In genomic region chr3:13934315-13934714, GRCh38 we compare ENCODE assay signal across 32 cellular contexts. TPM values are rescaled to one million over a fixed set of nuclear protein-coding genes. Genes with fewer than 3 reads are reported as not detected.
"Had no signal": no experiment of that assay in that cellular context is flagged by ENCODE, and none has a peak within 500 bp of the region (broad histone marks: within the 10 kb centered on the region; RNA-seq: fewer than 3 reads in every experiment).

No MANE protein-coding gene starts in this region.

- H3K36me3 ChIP-seq: esophagus muscularis mucosa, gastrocnemius medialis, heart left ventricle had no signal

- H3K4me1 ChIP-seq: body of pancreas, foreskin keratinocyte, gastrocnemius medialis had no signal

- H3K27ac Mint-ChIP-seq: activated CD4-positive, alpha-beta T cell treated with anti-CD3 and anti-CD28 coated beads for 36 hours; activated CD4-positive, alpha-beta T cell treated with anti-CD3 and anti-CD28 coated beads, Interleukin-2, amount 10 ng/mL, durations not matched to agents 7 days and 5 days; activated naive CD4-positive, alpha-beta T cell treated with anti-CD3 and anti-CD28 coated beads for 36 hours; activated naive CD8-positive, alpha-beta T cell; activated T-cell treated with anti-CD3 and anti-CD28 coated beads, Interleukin-2, amount 50 U/mL, for 24 hours; activated T-cell treated with anti-CD3 and anti-CD28 coated beads, Interleukin-2, amount 50 U/mL, for 72 hours; T-helper 17 cell; T-helper 2 cell treated with Interferon-gamma antibody and Interleukin-4, amounts not matched to agents 5 μg/mL and 100 μg/mL, for 36 hours had no signal

- H3K27ac ChIP-seq: body of pancreas, esophagus muscularis mucosa, foreskin keratinocyte, gastrocnemius medialis, heart left ventricle had no signal

- DNase-seq: activated CD4-positive, alpha-beta T cell treated with anti-CD3 and anti-CD28 coated beads for 36 hours; activated CD4-positive, alpha-beta T cell treated with anti-CD3 and anti-CD28 coated beads, Interleukin-2, amount 10 ng/mL, durations not matched to agents 7 days and 5 days; activated CD4-positive, alpha-beta T cell treated with anti-CD3 and anti-CD28 coated beads, Interleukin-2, amount 50 U/mL, for 4 hours; activated CD4-positive, CD25-positive, alpha-beta regulatory T cell; activated CD4-positive, CD25-positive, alpha-beta regulatory T cell treated with anti-CD3 and anti-CD28 coated beads, Interleukin-2, amount 50 U/mL, for 72 hours; activated CD8-positive, alpha-beta memory T cell treated with anti-CD3 and anti-CD28 coated beads, Interleukin-2, amount 50 U/mL, for 48 hours; activated gamma-delta T cell; activated naive CD4-positive, alpha-beta T cell treated with anti-CD3 and anti-CD28 coated beads for 36 hours; activated T-cell treated with anti-CD3 and anti-CD28 coated beads for 4 hours; activated T-cell treated with anti-CD3 and anti-CD28 coated beads, Interleukin-2, amount 50 U/mL, for 24 hours; activated T-cell treated with anti-CD3 and anti-CD28 coated beads, Interleukin-2, amount 50 U/mL, for 72 hours; amniotic stem cell; anterior cingulate cortex; body of pancreas; caudate nucleus; cortex of kidney; dermis blood vessel endothelial cell; effector CD4-positive, alpha-beta T cell; effector memory CD8-positive, alpha-beta T cell; erythroblast; foreskin keratinocyte; gastrocnemius medialis; glutamatergic neuron; heart left ventricle; T-helper 1 cell; T-helper 17 cell; T1000 had no signal

- H3K27me3 ChIP-seq: body of pancreas, foreskin keratinocyte had no signal

- H3K4me3 ChIP-seq: body of pancreas, esophagus muscularis mucosa, gastrocnemius medialis, heart left ventricle had no signal

- H3K9me3 ChIP-seq: body of pancreas, gastrocnemius medialis had no signal

- ATAC-seq: activated CD4-positive, alpha-beta T cell treated with anti-CD3 and anti-CD28 coated beads for 36 hours; activated T-cell treated with anti-CD3 and anti-CD28 coated beads, Interleukin-2, amount 50 U/mL, for 72 hours; body of pancreas; effector memory CD8-positive, alpha-beta T cell; foreskin keratinocyte; gastrocnemius medialis; T-helper 17 cell had no signal

- H3K4me1 Mint-ChIP-seq: T-helper 17 cell had no signal

- FAIRE-seq: colon had no signal

- H3K4me3 Mint-ChIP-seq: activated CD4-positive, alpha-beta T cell treated with anti-CD3 and anti-CD28 coated beads for 36 hours; activated CD4-positive, alpha-beta T cell treated with anti-CD3 and anti-CD28 coated beads, Interleukin-2, amount 10 ng/mL, durations not matched to agents 7 days and 5 days; activated naive CD4-positive, alpha-beta T cell treated with anti-CD3 and anti-CD28 coated beads for 36 hours; activated naive CD8-positive, alpha-beta T cell; activated T-cell treated with anti-CD3 and anti-CD28 coated beads, Interleukin-2, amount 50 U/mL, for 24 hours; effector memory CD8-positive, alpha-beta T cell; T-helper 2 cell treated with Interferon-gamma antibody and Interleukin-4, amounts not matched to agents 5 μg/mL and 100 μg/mL, for 36 hours had no signal

RNA-seq across cellular contexts. Expression of gene WNT7A, which starts 54.4 kb away (rescaled TPM):
- total RNA-seq: chondrocyte, esophagus muscularis mucosa, gastrocnemius medialis, heart left ventricle had no signal
- polyA plus RNA-seq: heart left ventricle had no signal
